Comparison of ENCODE assay signal across 7 cellular contexts in the genomic region with DNA sequence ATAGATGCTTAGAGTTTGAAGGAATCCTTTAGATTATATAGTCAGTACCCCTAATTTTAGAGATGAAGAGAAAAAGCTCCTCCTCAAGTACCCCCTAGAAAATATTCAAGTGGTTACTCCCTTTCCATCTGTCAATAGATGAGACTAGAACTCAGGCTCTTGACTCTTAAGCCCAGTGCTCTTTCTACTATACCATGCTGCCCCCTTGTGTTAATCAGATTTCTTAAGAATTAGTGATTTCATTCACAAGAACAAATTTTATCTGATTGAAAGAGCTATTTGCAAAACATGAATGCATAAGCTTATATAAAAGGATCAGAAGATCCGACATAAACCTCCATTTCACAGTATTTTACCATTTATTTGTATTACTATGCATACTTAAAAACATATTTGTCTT.
A peak's percentile ranks its signal among the peaks of the same experiment; 100 is the strongest.
DNase-seq lines count a peak whose midpoint lies in the region; FAIRE-seq and TF ChIP-seq lines count a peak whose summit lies in the region.

No MANE protein-coding gene starts in this region.

- no peak for DNase-seq in GM13976 (ENCODE audit: low spot score)
- DNase-seq in NCI-H1092 treated with DMSO at 0.1 percent for 48 hours (lab: John Stamatoyannopoulos, UW) = peak; percentile 72
- peak; percentile 56 for DNase-seq in kidney tubule cell (ENCODE audit: low spot score)
- DNase-seq in frontal cortex (ENCODE audit: low spot score in 2 of 2) = no peak
- no peak for DNase-seq in stimulated activated CD4-positive, alpha-beta T cell treated with anti-CD3 and anti-CD28 coated beads, Interleukin-1b, Interleukin-23, amount 100 ng/mL, for 48 hours
- no peak for DNase-seq in stimulated activated CD4-positive, alpha-beta T cell treated with anti-CD3 and anti-CD28 coated beads, Interleukin-2, amount 100 ng/mL, for 24 hours

- in situ Hi-C loops in GM13976 (cut with MboI; ENCODE audit: low sequenced_read_pairs, unreplicated experiment) = no loop called here

- FAIRE-seq in TTC549 (lab: Jason Lieb, UNC) (peak; percentile 59), frontal cortex (lab: Jason Lieb, UNC) (no peak)

- peak; percentile 20 for TF ChIP-seq CTCF in GM13976 (IDR thresholded peaks at IDR 0.05; ENCODE audit: borderline replicate concordance, control extremely low read depth, extremely low read depth, insufficient read depth, missing control alignments)

Comparison
In these comparisons a context has a peak if more than half of its experiments do, and no peak if none do; other contexts are left out.
1. DNase-seq: peak in NCI-H1092 treated with DMSO at 0.1 percent for 48 hours (single experiment) and kidney tubule cell (single experiment); none in GM13976 (single experiment), frontal cortex (0 of 2), stimulated activated CD4-positive, alpha-beta T cell treated with anti-CD3 and anti-CD28 coated beads, Interleukin-1b, Interleukin-23, amount 100 ng/mL, for 48 hours (single experiment) and stimulated activated CD4-positive, alpha-beta T cell treated with anti-CD3 and anti-CD28 coated beads, Interleukin-2, amount 100 ng/mL, for 24 hours (0 of 2).